8 cellular contexts compared by ENCODE assay signal in the genomic region with DNA sequence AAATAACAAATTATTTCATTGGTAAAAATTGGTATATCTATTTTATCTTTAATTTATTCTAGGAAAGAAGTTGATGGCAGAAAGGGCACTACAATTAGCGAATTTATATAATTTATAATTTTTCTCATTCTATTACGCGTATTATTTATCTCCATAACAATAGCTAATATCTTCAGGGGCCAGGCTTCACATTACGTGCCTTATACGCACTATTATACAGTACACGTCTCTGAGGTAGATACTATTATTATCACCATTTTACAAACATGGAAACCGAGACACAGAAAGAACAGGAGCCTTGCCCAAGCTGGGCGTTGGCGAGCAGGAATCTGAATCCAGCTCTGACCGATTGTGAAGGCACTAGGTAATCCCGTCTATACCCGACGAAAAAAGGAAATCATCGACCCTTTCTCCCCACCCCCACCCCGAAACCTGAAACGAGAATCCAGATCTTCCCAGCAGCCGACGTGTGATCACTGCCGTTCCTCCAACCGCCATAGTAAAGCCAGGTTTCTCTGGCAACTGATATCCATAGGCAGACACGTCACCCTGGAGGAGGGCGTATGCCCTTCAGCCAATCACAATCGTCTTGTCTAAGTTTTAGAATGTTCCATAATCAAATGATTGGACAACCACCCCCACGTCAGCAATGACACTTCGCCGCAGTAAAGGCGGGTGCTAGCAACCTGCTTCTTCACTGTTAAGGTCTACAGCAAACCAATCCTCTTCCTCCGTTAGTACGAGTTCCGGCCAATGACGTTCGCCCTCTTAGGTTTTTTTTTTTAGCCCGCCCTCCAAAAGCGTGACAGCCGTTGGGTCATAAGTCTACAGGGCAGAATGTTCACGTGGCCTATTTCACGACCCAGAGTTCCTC. TPM values are rescaled to one million over a fixed set of nuclear protein-coding genes. Genes with fewer than 3 reads are reported as not detected.
A peak's percentile ranks its signal among the peaks of the same experiment; 100 is the strongest.
DNase-seq lines count a peak whose midpoint lies in the region; ATAC-seq and TF ChIP-seq lines count a peak whose summit lies in the region.

MORF4L2 (minus strand) TSS at position 501 of the 874 bp plus-strand sequence. CDS start 9,672 bp downstream, outside the sequence.

- H3K36me3 ChIP-seq in duodenal mucosa (ENCODE audit: control insufficient read depth in 1 of 2, insufficient read depth in 2 of 2, low read length in 2 of 2) (peaks cover 0 to 18% of the 10 kb centered on the region in 2 donors), right lobe of liver (peaks cover 0 to 25% (median 14%) of the 10 kb centered on the region in 4 donors)

- H3K4me1 ChIP-seq in duodenal mucosa (ENCODE audit: control insufficient read depth in 1 of 2, insufficient read depth in 2 of 2, low read length in 2 of 2) (peaks cover 0 to 11% of the 10 kb centered on the region in 2 donors), right lobe of liver (peaks cover 0 to 15% (median 0%) of the 10 kb centered on the region in 4 donors)

- peak; percentile 89 for ATAC-seq in GM19397 (IDR thresholded peaks at IDR 0.05; ENCODE audit: unreplicated experiment)
- ATAC-seq in HG03571 (IDR thresholded peaks at IDR 0.05; ENCODE audit: unreplicated experiment), result peak; percentile 93
- peak; percentile 84 to 93 (median 88) for ATAC-seq in right lobe of liver

- TF ChIP-seq CTCF in right lobe of liver (IDR thresholded peaks at IDR 0.05), result no peak

- H3K9ac ChIP-seq in duodenal mucosa (ENCODE audit: low read depth in 1 of 2, low read length in 2 of 2), result peak within 1 kb of the TSS; percentile 79 to 97

- H3K27ac ChIP-seq in duodenal mucosa (ENCODE audit: low read depth, low read length) (peak within 1 kb of the TSS; percentile 96), right lobe of liver (peak within 1 kb of the TSS; percentile 96 to 99 (median 98))

- H3K27me3 ChIP-seq in duodenal mucosa (ENCODE audit: control insufficient read depth in 1 of 2, insufficient read depth in 2 of 2, low read length in 2 of 2) (no peaks in the 10 kb centered on the region), right lobe of liver (no peaks in the 10 kb centered on the region)

- peak; percentile 87 for TF ChIP-seq POLR2A in right lobe of liver (IDR thresholded peaks at IDR 0.05)

- WGBS in right lobe of liver (ENCODE audit: insufficient coverage, low coverage, low lambda C conversion rate, missing lambda C conversion rate), result 27% methylated on average over 36 of the region's 37 CpGs

- H3K9me3 ChIP-seq in duodenal mucosa (ENCODE audit: control insufficient read depth in 1 of 2, low read length in 2 of 2), result no peaks in the 10 kb centered on the region
- H3K9me3 ChIP-seq in right lobe of liver, result no peaks in the 10 kb centered on the region

- intact Hi-C loops in right lobe of liver (cut with DNase I), result no loop called here

- H3K4me3 ChIP-seq in duodenal mucosa (ENCODE audit: low read depth in 1 of 2, low read length in 2 of 2) (peak within 1 kb of the TSS; percentile 74 to 87), right lobe of liver (peak within 1 kb of the TSS; percentile 39 to 61 (median 57))

- peak; percentile 94 for DNase-seq in CD1c-positive myeloid dendritic cell (ENCODE audit: extremely low spot score)
- DNase-seq in NCI-H82 (lab: John Stamatoyannopoulos, UW), result peak; percentile 99
- DNase-seq in activated CD4-positive, alpha-beta T cell treated with anti-CD3 and anti-CD28 coated beads, Interleukin-2, amount 50 U/mL, for 48 hours, result peak; percentile 76 to 83
- peak; percentile 85 to 92 (median 92) for DNase-seq in right lobe of liver
- peak; percentile 50 to 69 (median 66) for DNase-seq in stimulated activated CD4-positive, alpha-beta T cell treated with anti-CD3 and anti-CD28 coated beads, TNF-alpha, amount 100 ng/mL, for 1 hour (ENCODE audit: low read depth in 3 of 3, low spot score in 1 of 3)

RNA-seq across cellular contexts. Expression of gene MORF4L2, which starts in this region (rescaled TPM):
- total RNA-seq in right lobe of liver, result 100 to 1,000 TPM; 148 to 252 (median 183) TPM

Comparison
In these comparisons a context has a peak if more than half of its experiments do, and no peak if none do; other contexts are left out.
1. Peak in every context shown above with its lines: DNase-seq, ATAC-seq, H3K4me3 ChIP-seq and H3K27ac ChIP-seq.